In genomic region chr18:33579147-33579867, GRCh38 we compare ENCODE assay signal across 8 cellular contexts. TPM values are rescaled to one million over a fixed set of nuclear protein-coding genes. Genes with fewer than 3 reads are reported as not detected.
DNase-seq lines count a peak whose midpoint lies in the region; ATAC-seq and TF ChIP-seq lines count a peak whose summit lies in the region.

No MANE protein-coding gene starts in this region.

- TF ChIP-seq CTCF in RWPE1 (conservative IDR thresholded peaks at IDR 0.05; ENCODE audit: low read depth) = no peak

- peak; percentile 41 for DNase-seq in RPMI8226
- no peak for DNase-seq in left ventricle myocardium superior
- DNase-seq in skeletal muscle cell (ENCODE audit: low read depth) = no peak
- DNase-seq in RWPE1 (ENCODE audit: low spot score) = no peak
- no peak for DNase-seq in activated T-cell treated with anti-CD3 and anti-CD28 coated beads, Interleukin-2, amount 50 U/mL, for 72 hours

- H3K4me1 Mint-ChIP-seq in activated T-cell treated with anti-CD3 and anti-CD28 coated beads, Interleukin-2, amount 50 U/mL, for 72 hours (ENCODE audit: low read depth) = no peaks in the 10 kb centered on the region

- H3K4me3 ChIP-seq in skeletal muscle cell (ENCODE audit: low read depth, low read length) = peak overlapping the region; percentile 60

- H3K27ac Mint-ChIP-seq in activated T-cell treated with anti-CD3 and anti-CD28 coated beads, Interleukin-2, amount 50 U/mL, for 72 hours = no peak overlapping the region

- CTCF ChIA-PET in RWPE1 (lab: Yijun Ruan, JAX) = no interaction called here

- peaks cover 2 to 3% of the 10 kb centered on the region in 2 donors for H3K9me3 Mint-ChIP-seq in activated T-cell treated with anti-CD3 and anti-CD28 coated beads, Interleukin-2, amount 50 U/mL, for 72 hours

- H3K27me3 Mint-ChIP-seq in activated T-cell treated with anti-CD3 and anti-CD28 coated beads, Interleukin-2, amount 50 U/mL, for 72 hours (ENCODE audit: low read depth) = peaks cover 21% of the 10 kb centered on the region

- H3K4me3 Mint-ChIP-seq in activated T-cell treated with anti-CD3 and anti-CD28 coated beads, Interleukin-2, amount 50 U/mL, for 72 hours = no peak overlapping the region

- ATAC-seq in GM18909 (IDR thresholded peaks at IDR 0.05; ENCODE audit: poor library complexity, unreplicated experiment) (peak; percentile 10), left ventricle myocardium superior (peak; percentile 25), GM18873 (IDR thresholded peaks at IDR 0.05; ENCODE audit: low FRiP score, unreplicated experiment) (no peak), GM19452 (IDR thresholded peaks at IDR 0.05; ENCODE audit: unreplicated experiment) (no peak)
- no peak for ATAC-seq in activated T-cell treated with anti-CD3 and anti-CD28 coated beads, Interleukin-2, amount 50 U/mL, for 72 hours (replicated peaks in 1 of 2)

- POLR2A ChIA-PET in RWPE1 (lab: Yijun Ruan, JAX; ENCODE audit: low non-redundant PET) = no interaction called here

- H3K27ac ChIP-seq in RWPE1 = no peak overlapping the region

- peaks cover 0 to 3% of the 10 kb centered on the region in 2 donors for H3K36me3 Mint-ChIP-seq in activated T-cell treated with anti-CD3 and anti-CD28 coated beads, Interleukin-2, amount 50 U/mL, for 72 hours (ENCODE audit: insufficient read depth in 2 of 2)

- intact Hi-C loops in left ventricle myocardium superior (cut with micrococcal nuclease) = no loop called here

RNA-seq across cellular contexts. Expression of gene ASXL3, which starts 1.3 kb away (rescaled TPM):
- total RNA-seq in left ventricle myocardium superior = 4.3 TPM
- not detected for total RNA-seq in activated T-cell treated with anti-CD3 and anti-CD28 coated beads, Interleukin-2, amount 50 U/mL, for 72 hours

Comparison
In these comparisons a context has a peak if more than half of its experiments do, and no peak if none do; other contexts are left out.
1. ATAC-seq: peak in GM18909 (single experiment) and left ventricle myocardium superior (single experiment); none in activated T-cell treated with anti-CD3 and anti-CD28 coated beads, Interleukin-2, amount 50 U/mL, for 72 hours (0 of 2), GM18873 (single experiment) and GM19452 (single experiment).